15 cellular contexts compared by ENCODE assay signal in genomic region chr3:24579008-24579407, GRCh38.
"Had no signal": no experiment of that assay in that cellular context is flagged by ENCODE, and none has a peak within 500 bp of the region (broad histone marks: within the 10 kb centered on the region; RNA-seq: fewer than 3 reads in every experiment).

No MANE protein-coding gene starts in this region.

- H3K27me3 Mint-ChIP-seq: central memory CD8-positive, alpha-beta T cell; T-cell had no signal

- H3K4me3 Mint-ChIP-seq: activated CD8-positive, alpha-beta T cell treated with anti-CD3 and anti-CD28 coated beads, Interleukin-2, amount 10 ng/mL, durations not matched to agents 7 days and 5 days; activated T-helper 1 cell treated with anti-CD3 and anti-CD28 coated beads, Interleukin-12 subunit alpha, Interleukin-12 subunit beta, Interleukin-2, Interleukin-4 antibody, amounts not matched to agents 30 ng/mL and 10 ng/mL and 1 ng/mL, durations not matched to agents 14 hours and 24 hours and 36 hours; central memory CD8-positive, alpha-beta T cell; nephron progenitor cell; T-cell had no signal

- H3K36me3 Mint-ChIP-seq: T-cell had no signal

- H3K27ac Mint-ChIP-seq: activated CD8-positive, alpha-beta T cell treated with anti-CD3 and anti-CD28 coated beads, Interleukin-2, amount 10 ng/mL, durations not matched to agents 7 days and 5 days; activated T-helper 1 cell treated with anti-CD3 and anti-CD28 coated beads, Interleukin-12 subunit alpha, Interleukin-12 subunit beta, Interleukin-2, Interleukin-4 antibody, amounts not matched to agents 30 ng/mL and 10 ng/mL and 1 ng/mL, durations not matched to agents 14 hours and 24 hours and 36 hours; nephron progenitor cell; T-cell had no signal

- H3K4me1 Mint-ChIP-seq: central memory CD8-positive, alpha-beta T cell; nephron progenitor cell; T-cell had no signal

- H3K27me3 ChIP-seq: thyroid gland, vagina had no signal

- H3K9me3 Mint-ChIP-seq: nephron progenitor cell had no signal

- ATAC-seq: activated CD8-positive, alpha-beta T cell treated with anti-CD3 and anti-CD28 coated beads, Interleukin-2, amount 10 ng/mL, durations not matched to agents 7 days and 5 days; T-cell had no signal

- H3K27ac ChIP-seq: left ventricle myocardium inferior, thyroid gland, vagina had no signal

- H3K36me3 ChIP-seq: left ventricle myocardium inferior, thyroid gland, vagina had no signal

- H3K9me3 ChIP-seq: left ventricle myocardium inferior, thyroid gland, vagina had no signal

- DNase-seq: activated CD4-positive, alpha-beta T cell treated with anti-CD3 and anti-CD28 coated beads for 48 hours; activated CD8-positive, alpha-beta memory T cell treated with anti-CD3 and anti-CD28 coated beads, Interleukin-2, amount 50 U/mL, for 48 hours; activated CD8-positive, alpha-beta T cell treated with anti-CD3 and anti-CD28 coated beads, Interleukin-2, amount 10 ng/mL, durations not matched to agents 7 days and 5 days; activated naive CD4-positive, alpha-beta T cell; cortex of kidney; effector memory CD4-positive, alpha-beta T cell; left ventricle myocardium inferior; mesenchymal stem cell; nephron progenitor cell; T-cell; T1000; thyroid gland had no signal

- H3K4me3 ChIP-seq: left ventricle myocardium inferior, thyroid gland, vagina had no signal

- H3K4me1 ChIP-seq: left ventricle myocardium inferior, thyroid gland, vagina had no signal
